Comparison of ENCODE assay signal across 28 cellular contexts in the genomic region with DNA sequence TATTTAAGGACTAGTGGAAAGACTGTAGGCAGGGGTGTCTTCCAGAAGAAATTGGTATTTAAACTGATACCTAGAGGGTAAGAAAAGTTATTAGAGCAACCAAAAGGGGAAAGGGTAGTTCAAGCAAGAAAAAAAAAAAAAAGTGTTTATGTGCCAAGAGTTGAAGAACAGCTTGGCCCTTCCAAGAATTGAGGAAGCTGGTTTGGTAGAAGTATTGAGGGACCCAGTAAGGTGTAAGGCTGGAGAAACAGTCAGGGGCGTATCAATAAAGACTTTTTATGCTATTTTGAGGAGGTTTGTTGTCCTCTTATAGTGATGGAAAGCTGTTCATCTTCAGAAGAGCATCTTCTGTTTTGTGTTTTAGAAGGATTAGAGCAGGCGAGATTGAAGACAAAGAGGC.
"Had no signal": no experiment of that assay in that cellular context is flagged by ENCODE, and none has a peak within 500 bp of the region (broad histone marks: within the 10 kb centered on the region; RNA-seq: fewer than 3 reads in every experiment).

No MANE protein-coding gene starts in this region.

- H3K36me3 ChIP-seq: gastroesophageal sphincter, sigmoid colon, thyroid gland had no signal

- H3K9me3 Mint-ChIP-seq: activated naive CD4-positive, alpha-beta T cell treated with anti-CD3 and anti-CD28 coated beads for 36 hours; activated T-helper 1 cell treated with anti-CD3 and anti-CD28 coated beads, Interleukin-12 subunit alpha, Interleukin-12 subunit beta, Interleukin-2, Interleukin-4 antibody, amounts not matched to agents 30 ng/mL and 10 ng/mL and 1 ng/mL, durations not matched to agents 14 hours and 24 hours and 36 hours; effector memory CD8-positive, alpha-beta T cell; naive thymus-derived CD8-positive, alpha-beta T cell; neural crest cell; stimulated activated naive B cell treated with anti-CD40 and anti-IgM and Interleukin-4, amounts not matched to agents 10 μg/mL and 1 μg/mL and 100 μg/mL, for 72 hours; WTC11 had no signal

- DNase-seq: activated CD4-positive, alpha-beta T cell treated with anti-CD3 and anti-CD28 coated beads, Interleukin-2, amount 50 U/mL, for 1 hour; activated CD8-positive, alpha-beta memory T cell treated with anti-CD3 and anti-CD28 coated beads for 24 hours; activated effector memory CD4-positive, alpha-beta T cell treated with anti-CD3 and anti-CD28 coated beads, Interleukin-2, amount 50 U/mL, for 16 hours; activated naive CD4-positive, alpha-beta T cell treated with anti-CD3 and anti-CD28 coated beads for 36 hours; amygdala; caudate nucleus; cortex of kidney; effector memory CD8-positive, alpha-beta T cell; erythroblast; head of caudate nucleus; hippocampal formation; left cardiac atrium; midbrain; naive thymus-derived CD8-positive, alpha-beta T cell; occipital lobe; psoas muscle; sigmoid colon; small intestine; stimulated activated CD4-positive, alpha-beta T cell treated with anti-CD3 and anti-CD28 coated beads, Interleukin-1b, Interleukin-23, amount 100 ng/mL, for 48 hours; stimulated activated naive B cell treated with anti-CD40 and anti-IgM and Interleukin-4, amounts not matched to agents 10 μg/mL and 1 μg/mL and 100 μg/mL, for 72 hours; stomach; thyroid gland; upper lobe of left lung had no signal

- H3K4me1 ChIP-seq: gastroesophageal sphincter, parathyroid adenoma, psoas muscle, sigmoid colon, stomach, thyroid gland, upper lobe of left lung had no signal

- H3K9me3 ChIP-seq: gastroesophageal sphincter, psoas muscle, sigmoid colon, stomach, thyroid gland, upper lobe of left lung had no signal

- H3K27me3 Mint-ChIP-seq: effector memory CD8-positive, alpha-beta T cell; naive thymus-derived CD8-positive, alpha-beta T cell; stimulated activated naive B cell treated with anti-CD40 and anti-IgM and Interleukin-4, amounts not matched to agents 10 μg/mL and 1 μg/mL and 100 μg/mL, for 72 hours had no signal

- H3K27ac ChIP-seq: gastroesophageal sphincter, parathyroid adenoma, psoas muscle, sigmoid colon, stomach, thyroid gland, upper lobe of left lung had no signal

- H3K4me3 Mint-ChIP-seq: activated naive CD4-positive, alpha-beta T cell treated with anti-CD3 and anti-CD28 coated beads for 36 hours; activated T-helper 1 cell treated with anti-CD3 and anti-CD28 coated beads, Interleukin-12 subunit alpha, Interleukin-12 subunit beta, Interleukin-2, Interleukin-4 antibody, amounts not matched to agents 30 ng/mL and 10 ng/mL and 1 ng/mL, durations not matched to agents 14 hours and 24 hours and 36 hours; effector memory CD8-positive, alpha-beta T cell; naive thymus-derived CD8-positive, alpha-beta T cell; neural crest cell; stimulated activated naive B cell treated with anti-CD40 and anti-IgM and Interleukin-4, amounts not matched to agents 10 μg/mL and 1 μg/mL and 100 μg/mL, for 72 hours; WTC11 had no signal

- ATAC-seq: effector memory CD8-positive, alpha-beta T cell; gastroesophageal sphincter; left cardiac atrium; psoas muscle; stimulated activated naive B cell treated with anti-CD40 and anti-IgM and Interleukin-4, amounts not matched to agents 10 μg/mL and 1 μg/mL and 100 μg/mL, for 72 hours; WTC11 had no signal

- H3K36me3 Mint-ChIP-seq: WTC11 had no signal

- H3K27ac Mint-ChIP-seq: activated naive CD4-positive, alpha-beta T cell treated with anti-CD3 and anti-CD28 coated beads for 36 hours; activated T-helper 1 cell treated with anti-CD3 and anti-CD28 coated beads, Interleukin-12 subunit alpha, Interleukin-12 subunit beta, Interleukin-2, Interleukin-4 antibody, amounts not matched to agents 30 ng/mL and 10 ng/mL and 1 ng/mL, durations not matched to agents 14 hours and 24 hours and 36 hours; effector memory CD8-positive, alpha-beta T cell; naive thymus-derived CD8-positive, alpha-beta T cell; stimulated activated naive B cell treated with anti-CD40 and anti-IgM and Interleukin-4, amounts not matched to agents 10 μg/mL and 1 μg/mL and 100 μg/mL, for 72 hours; WTC11 had no signal

- H3K4me1 Mint-ChIP-seq: neural crest cell had no signal

- H3K4me3 ChIP-seq: gastroesophageal sphincter, psoas muscle, sigmoid colon, stomach, thyroid gland, upper lobe of left lung had no signal

- H3K27me3 ChIP-seq: gastroesophageal sphincter, sigmoid colon, stomach, thyroid gland, upper lobe of left lung had no signal
